ENCODE assay signal across 20 cellular contexts in genomic region chr6:160427312-160428068, GRCh38.
DNase-seq lines count a peak whose midpoint lies in the region; ATAC-seq and TF ChIP-seq lines count a peak whose summit lies in the region.
"Had no signal": no experiment of that assay in that cellular context is flagged by ENCODE, and none has a peak within 500 bp of the region (broad histone marks: within the 10 kb centered on the region; RNA-seq: fewer than 3 reads in every experiment).

No MANE protein-coding gene starts in this region.

- no peak for TF ChIP-seq CTCF in fibroblast of pulmonary artery (IDR thresholded peaks at IDR 0.05; ENCODE audit: low read length, missing control alignments)
- TF ChIP-seq CTCF in sigmoid colon (IDR thresholded peaks at IDR 0.05): no peak

- H4K20me1 ChIP-seq in BLaER1 treated with 17β-estradiol and CSF1 and Interleukin-3, amounts not matched to agents 10 nM and 100 nM: no peaks in the 10 kb centered on the region

- no peak for TF ChIP-seq POLR2A in sigmoid colon (IDR thresholded peaks at IDR 0.05)

- H3K36me3 Mint-ChIP-seq in naive thymus-derived CD4-positive, alpha-beta T cell: no peaks in the 10 kb centered on the region
- H3K36me3 Mint-ChIP-seq: mesothelial cell of epicardium; stimulated activated memory B cell treated with anti-CD40 and anti-IgM and Interleukin-4, amounts not matched to agents 10 μg/mL and 1 μg/mL and 100 μg/mL, for 72 hours had no signal

- peaks cover 32 to 55% (median 48%) of the 10 kb centered on the region in 5 donors for H3K27me3 Mint-ChIP-seq in naive thymus-derived CD4-positive, alpha-beta T cell

- no peak overlapping the region for H3K27ac ChIP-seq in BLaER1 treated with 17β-estradiol and CSF1 and Interleukin-3, amounts not matched to agents 10 nM and 100 nM
- H3K27ac ChIP-seq in SJCRH30 (peak overlapping the region; percentile 39), sigmoid colon (peak overlapping the region in 3 of 4 donors; percentile 9 to 51 (median 34))
- H3K27ac ChIP-seq in naive thymus-derived CD4-positive, alpha-beta T cell (ENCODE audit: low read depth, low read length): no peak overlapping the region
- H3K27ac ChIP-seq: KMS-11, neutrophil, WERI-Rb-1 had no signal

- H3K4me2 ChIP-seq in BLaER1 treated with 17β-estradiol and CSF1 and Interleukin-3, amounts not matched to agents 10 nM and 100 nM: peak overlapping the region in 7 of 11 experiments; percentile 2 to 66 (median 46); a peak in 12 of 22 replicates
- H3K4me2 ChIP-seq: KMS-11 had no signal

- no peaks in the 10 kb centered on the region for H3K36me3 ChIP-seq in BLaER1 treated with 17β-estradiol and CSF1 and Interleukin-3, amounts not matched to agents 10 nM and 100 nM
- H3K36me3 ChIP-seq in SJCRH30: no peaks in the 10 kb centered on the region
- no peaks in the 10 kb centered on the region for H3K36me3 ChIP-seq in sigmoid colon
- H3K36me3 ChIP-seq in naive thymus-derived CD4-positive, alpha-beta T cell (ENCODE audit: control insufficient read depth in 2 of 3, insufficient read depth in 3 of 3, low read length in 3 of 3): no peaks in the 10 kb centered on the region
- H3K36me3 ChIP-seq: neutrophil, WERI-Rb-1 had no signal

- H3K4me1 ChIP-seq in BLaER1 treated with 17β-estradiol and CSF1 and Interleukin-3, amounts not matched to agents 10 nM and 100 nM: peaks cover 12 to 31% (median 20%) of the 10 kb centered on the region in 10 experiments
- H3K4me1 ChIP-seq in SJCRH30 (peaks cover 33% of the 10 kb centered on the region), sigmoid colon (peaks cover 0 to 64% (median 53%) of the 10 kb centered on the region in 4 donors)
- no peaks in the 10 kb centered on the region for H3K4me1 ChIP-seq in naive thymus-derived CD4-positive, alpha-beta T cell (ENCODE audit: control insufficient read depth in 2 of 2, insufficient read depth in 2 of 2, low read length in 2 of 2)

- POLR2A ChIA-PET in naive thymus-derived CD4-positive, alpha-beta T cell (lab: Charles Lee): no interaction called here

- TF ChIP-seq EP300 in sigmoid colon (IDR thresholded peaks at IDR 0.05): no peak

- WGBS in sigmoid colon, 2 donors: 84 to 88% methylated on average over 5 of the region's 5 CpGs

- H3K27ac Mint-ChIP-seq in naive thymus-derived CD4-positive, alpha-beta T cell: no peak overlapping the region
- H3K27ac Mint-ChIP-seq: activated naive CD8-positive, alpha-beta T cell treated with anti-CD3 and anti-CD28 coated beads, Interleukin-2, amount 50 U/mL, for 24 hours; mesothelial cell of epicardium; stimulated activated memory B cell treated with anti-CD40 and anti-IgM and Interleukin-4, amounts not matched to agents 10 μg/mL and 1 μg/mL and 100 μg/mL, for 72 hours; T-helper 1 cell treated with Interleukin-12 subunit alpha and Interleukin-12 subunit beta and Interleukin-4 antibody, amounts not matched to agents 30 μg/mL and 1 μg/mL, for 36 hours had no signal

- peaks cover 0 to 2% (median 0%) of the 10 kb centered on the region in 11 donors for H3K9me3 Mint-ChIP-seq in naive thymus-derived CD4-positive, alpha-beta T cell
- H3K9me3 Mint-ChIP-seq: activated naive CD8-positive, alpha-beta T cell treated with anti-CD3 and anti-CD28 coated beads, Interleukin-2, amount 50 U/mL, for 24 hours; mesothelial cell of epicardium; stimulated activated memory B cell treated with anti-CD40 and anti-IgM and Interleukin-4, amounts not matched to agents 10 μg/mL and 1 μg/mL and 100 μg/mL, for 72 hours had no signal

- peaks cover 6 to 26% (median 11%) of the 10 kb centered on the region in 7 donors for H3K4me1 Mint-ChIP-seq in naive thymus-derived CD4-positive, alpha-beta T cell

- no peak overlapping the region for H3K9ac ChIP-seq in BLaER1 treated with 17β-estradiol and CSF1 and Interleukin-3, amounts not matched to agents 10 nM and 100 nM
- H3K9ac ChIP-seq: KMS-11 had no signal

- CTCF ChIA-PET in naive thymus-derived CD4-positive, alpha-beta T cell (lab: Charles Lee): no interaction called here

- H3K9me3 ChIP-seq in BLaER1 treated with 17β-estradiol and CSF1 and Interleukin-3, amounts not matched to agents 10 nM and 100 nM (replicated peaks in 1 of 11): no peaks in the 10 kb centered on the region
- H3K9me3 ChIP-seq in SJCRH30 (replicated peaks) (peaks cover 3% of the 10 kb centered on the region; the same call in 1 of the 2 replicates), sigmoid colon (no peaks in the 10 kb centered on the region)
- H3K9me3 ChIP-seq in naive thymus-derived CD4-positive, alpha-beta T cell (ENCODE audit: control insufficient read depth in 2 of 3, low read length in 3 of 3): no peaks in the 10 kb centered on the region
- H3K9me3 ChIP-seq: neutrophil had no signal

- DNase-seq in SJCRH30: peak; percentile 86 to 93
- DNase-seq in fibroblast of pulmonary artery (ENCODE audit: low read depth): peak; percentile 69
- DNase-seq in sigmoid colon: no peak
- DNase-seq in cerebellar nuclear complex (lab: John Stamatoyannopoulos, UW): no peak
- no peak for DNase-seq in naive thymus-derived CD4-positive, alpha-beta T cell
- no peak for DNase-seq in NCI-H128 (lab: John Stamatoyannopoulos, UW; ENCODE audit: unreplicated experiment)
- DNase-seq: activated CD8-positive, alpha-beta memory T cell treated with anti-CD3 and anti-CD28 coated beads for 24 hours; activated naive CD8-positive, alpha-beta T cell treated with anti-CD3 and anti-CD28 coated beads, Interleukin-2, amount 50 U/mL, for 24 hours; cortex of kidney; islet precursor cell; NCI-H146; small intestine; WERI-Rb-1 had no signal

- intact Hi-C loops in sigmoid colon (cut with DNase I): loop anchor here (5.0 kb wide), 1 partner anchor 80 kb away; the partner anchor contains the start of gene SLC22A3
- intact Hi-C loops in naive thymus-derived CD4-positive, alpha-beta T cell (cut with micrococcal nuclease): no loop called here

- ATAC-seq in GM18867 (IDR thresholded peaks at IDR 0.05; ENCODE audit: unreplicated experiment): no peak
- ATAC-seq in naive thymus-derived CD4-positive, alpha-beta T cell: no peak
- ATAC-seq: activated naive CD8-positive, alpha-beta T cell treated with anti-CD3 and anti-CD28 coated beads, Interleukin-2, amount 50 U/mL, for 24 hours; stimulated activated memory B cell treated with anti-CD40 and anti-IgM and Interleukin-4, amounts not matched to agents 10 μg/mL and 1 μg/mL and 100 μg/mL, for 72 hours had no signal

- H3K4me3 ChIP-seq in BLaER1 treated with 17β-estradiol and CSF1 and Interleukin-3, amounts not matched to agents 10 nM and 100 nM: no peak overlapping the region
- H3K4me3 ChIP-seq in SJCRH30 (no peak overlapping the region), fibroblast of pulmonary artery (replicated peaks; ENCODE audit: low read depth, low read length) (no peak overlapping the region), sigmoid colon (no peak overlapping the region)
- no peak overlapping the region for H3K4me3 ChIP-seq in naive thymus-derived CD4-positive, alpha-beta T cell (ENCODE audit: low read length)

- peaks cover 0 to 48% (median 0%) of the 10 kb centered on the region in 11 experiments; a peak in 8 of 22 replicates for H3K27me3 ChIP-seq in BLaER1 treated with 17β-estradiol and CSF1 and Interleukin-3, amounts not matched to agents 10 nM and 100 nM
- H3K27me3 ChIP-seq in SJCRH30: no peaks in the 10 kb centered on the region; the same call in 1 of the 2 replicates
- H3K27me3 ChIP-seq in sigmoid colon: no peaks in the 10 kb centered on the region
- peaks cover 0 to 4% of the 10 kb centered on the region in 2 donors for H3K27me3 ChIP-seq in naive thymus-derived CD4-positive, alpha-beta T cell (ENCODE audit: control insufficient read depth in 2 of 2, insufficient read depth in 2 of 2, low read length in 2 of 2)
- H3K27me3 ChIP-seq: neutrophil had no signal

- no peak overlapping the region for H3K4me3 Mint-ChIP-seq in naive thymus-derived CD4-positive, alpha-beta T cell
- H3K4me3 Mint-ChIP-seq: activated naive CD8-positive, alpha-beta T cell treated with anti-CD3 and anti-CD28 coated beads, Interleukin-2, amount 50 U/mL, for 24 hours; mesothelial cell of epicardium; stimulated activated memory B cell treated with anti-CD40 and anti-IgM and Interleukin-4, amounts not matched to agents 10 μg/mL and 1 μg/mL and 100 μg/mL, for 72 hours; T-helper 1 cell treated with Interleukin-12 subunit alpha and Interleukin-12 subunit beta and Interleukin-4 antibody, amounts not matched to agents 30 μg/mL and 1 μg/mL, for 36 hours had no signal

Comparison
In these comparisons a context has a peak if more than half of its experiments do, and no peak if none do; other contexts are left out.
1. H3K27ac ChIP-seq: peak in SJCRH30 (single experiment) and sigmoid colon (3 of 4); none in BLaER1 treated with 17β-estradiol and CSF1 and Interleukin-3, amounts not matched to agents 10 nM and 100 nM (0 of 11) and naive thymus-derived CD4-positive, alpha-beta T cell (single experiment).
2. DNase-seq: peak in SJCRH30 (2 of 2) and fibroblast of pulmonary artery (single experiment); none in sigmoid colon (single experiment), cerebellar nuclear complex (0 of 2), naive thymus-derived CD4-positive, alpha-beta T cell (0 of 9) and NCI-H128 (single experiment).